In the genomic region with DNA sequence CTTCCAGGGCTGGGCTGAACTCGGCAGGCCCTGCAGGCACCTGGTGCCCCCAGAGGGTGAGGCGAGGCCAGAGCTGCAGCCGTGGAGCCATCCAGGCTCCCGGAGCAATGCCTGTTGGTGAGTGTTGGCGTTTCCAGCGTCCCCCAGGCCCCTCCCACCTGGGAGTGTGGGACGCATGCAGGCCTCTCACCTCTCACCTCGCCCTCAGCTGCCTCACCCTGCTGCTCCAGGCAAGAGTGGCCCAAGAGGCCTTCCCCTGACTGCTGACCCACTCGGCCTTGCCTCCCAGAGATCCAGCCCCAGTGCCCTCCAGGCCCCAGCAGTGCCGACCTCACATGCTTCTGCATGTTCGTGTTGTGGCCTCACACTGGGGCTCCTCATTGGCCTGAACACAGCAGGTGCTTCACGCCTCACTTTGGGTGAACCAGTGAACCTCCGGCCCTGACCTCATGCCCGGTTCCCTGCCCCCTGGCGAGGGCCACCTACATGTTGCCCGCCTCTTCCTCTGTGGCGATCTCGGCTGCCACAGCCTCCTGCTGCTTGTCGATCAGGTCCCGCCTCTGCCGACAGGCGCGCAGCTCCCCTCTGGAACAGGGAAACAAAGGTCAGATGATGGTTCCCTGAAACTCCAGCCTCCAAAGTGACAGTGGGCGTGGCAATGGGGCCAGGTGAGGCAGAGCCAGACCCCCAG, we compare ENCODE assay signal across 2 cellular contexts.
TF ChIP-seq lines count a peak whose summit lies in the region.

No MANE protein-coding gene starts in this region.

TF ChIP-seq in HepG2, 621 proteins besides CTCF, POLR2A, EP300 and RAD21 (continues in another document):
- TF ChIP-seq ZZZ3 (CRISPR knock-in tag; IDR thresholded peaks at IDR 0.05; ENCODE audit: borderline replicate concordance), result no peak
- TF ChIP-seq RORA (CRISPR knock-in tag; IDR thresholded peaks at IDR 0.05), result no peak
- TF ChIP-seq, protein P1, sequence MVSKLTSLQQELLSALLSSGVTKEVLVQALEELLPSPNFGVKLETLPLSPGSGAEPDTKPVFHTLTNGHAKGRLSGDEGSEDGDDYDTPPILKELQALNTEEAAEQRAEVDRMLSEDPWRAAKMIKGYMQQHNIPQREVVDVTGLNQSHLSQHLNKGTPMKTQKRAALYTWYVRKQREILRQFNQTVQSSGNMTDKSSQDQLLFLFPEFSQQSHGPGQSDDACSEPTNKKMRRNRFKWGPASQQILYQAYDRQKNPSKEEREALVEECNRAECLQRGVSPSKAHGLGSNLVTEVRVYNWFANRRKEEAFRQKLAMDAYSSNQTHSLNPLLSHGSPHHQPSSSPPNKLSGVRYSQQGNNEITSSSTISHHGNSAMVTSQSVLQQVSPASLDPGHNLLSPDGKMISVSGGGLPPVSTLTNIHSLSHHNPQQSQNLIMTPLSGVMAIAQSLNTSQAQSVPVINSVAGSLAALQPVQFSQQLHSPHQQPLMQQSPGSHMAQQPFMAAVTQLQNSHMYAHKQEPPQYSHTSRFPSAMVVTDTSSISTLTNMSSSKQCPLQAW (CRISPR knock-in tag; IDR thresholded peaks at IDR 0.05), result 0 out of 2 replicates have a peak, but pooled peaks have one; percentile 39
- no peak for TF ChIP-seq MAFF (IDR thresholded peaks at IDR 0.05; ENCODE audit: low read depth, low read length)
- no peak for TF ChIP-seq KDM4B (CRISPR knock-in tag; IDR thresholded peaks at IDR 0.05)
- no peak for TF ChIP-seq ZC3H4 (CRISPR knock-in tag; IDR thresholded peaks at IDR 0.05; ENCODE audit: borderline replicate concordance)
- TF ChIP-seq ZNF451 (CRISPR knock-in tag; IDR thresholded peaks at IDR 0.05), result peak; percentile 21; the same call in 1 of the 2 replicates
- peak; percentile 51; the same call in 1 of the 2 replicates for TF ChIP-seq PHF21A (CRISPR knock-in tag; IDR thresholded peaks at IDR 0.05)
- no peak for TF ChIP-seq ZNF83 (CRISPR knock-in tag; IDR thresholded peaks at IDR 0.05; ENCODE audit: borderline replicate concordance)
- no peak for TF ChIP-seq SSRP1 (CRISPR knock-in tag; IDR thresholded peaks at IDR 0.05)
- no peak for TF ChIP-seq ZSCAN30 (CRISPR knock-in tag; IDR thresholded peaks at IDR 0.05)
- TF ChIP-seq ZNF343 (CRISPR knock-in tag; IDR thresholded peaks at IDR 0.05), result peak; percentile 62; the same call in 1 of the 2 replicates
- TF ChIP-seq, protein P2, sequence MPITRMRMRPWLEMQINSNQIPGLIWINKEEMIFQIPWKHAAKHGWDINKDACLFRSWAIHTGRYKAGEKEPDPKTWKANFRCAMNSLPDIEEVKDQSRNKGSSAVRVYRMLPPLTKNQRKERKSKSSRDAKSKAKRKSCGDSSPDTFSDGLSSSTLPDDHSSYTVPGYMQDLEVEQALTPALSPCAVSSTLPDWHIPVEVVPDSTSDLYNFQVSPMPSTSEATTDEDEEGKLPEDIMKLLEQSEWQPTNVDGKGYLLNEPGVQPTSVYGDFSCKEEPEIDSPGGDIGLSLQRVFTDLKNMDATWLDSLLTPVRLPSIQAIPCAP (CRISPR knock-in tag; IDR thresholded peaks at IDR 0.05; ENCODE audit: low read depth), result no peak
- no peak for TF ChIP-seq RFXAP (CRISPR knock-in tag; IDR thresholded peaks at IDR 0.05; ENCODE audit: borderline replicate concordance)
- TF ChIP-seq ZNF777 (CRISPR knock-in tag; IDR thresholded peaks at IDR 0.05), result peak; percentile 30; the same call in 1 of the 2 replicates
- TF ChIP-seq ZNF569 (CRISPR knock-in tag; IDR thresholded peaks at IDR 0.05; ENCODE audit: borderline replicate concordance), result no peak
- no peak; the same call in 1 of the 2 replicates for TF ChIP-seq ZNF772 (CRISPR knock-in tag; IDR thresholded peaks at IDR 0.05)
- TF ChIP-seq ZNF616 (CRISPR knock-in tag; IDR thresholded peaks at IDR 0.05; ENCODE audit: low read depth), result 0 out of 2 replicates have a peak, but pooled peaks have one; percentile 29
- TF ChIP-seq ZNF230 (CRISPR knock-in tag; IDR thresholded peaks at IDR 0.05), result 0 out of 2 replicates have a peak, but pooled peaks have one; percentile 86
- TF ChIP-seq, protein P3, sequence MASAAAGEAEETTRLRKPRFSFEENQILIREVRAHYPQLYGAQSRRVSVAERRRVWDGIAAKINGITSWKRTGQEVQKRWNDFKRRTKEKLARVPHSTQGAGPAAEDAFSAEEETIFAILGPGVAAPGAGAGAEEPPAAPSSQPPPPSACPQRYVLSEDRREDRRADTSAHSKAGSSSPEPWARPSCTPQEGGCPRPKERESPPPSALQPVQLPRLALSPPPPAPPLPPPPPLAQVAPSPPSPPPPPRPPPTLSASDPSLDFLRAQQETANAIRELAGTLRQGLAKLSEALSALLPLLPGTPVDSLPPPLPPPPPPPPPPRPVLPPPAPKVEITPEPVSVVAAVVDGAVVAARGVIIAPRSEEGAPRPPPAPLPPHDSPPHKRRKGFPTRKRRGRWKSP (CRISPR knock-in tag; IDR thresholded peaks at IDR 0.05), result peak; percentile 31; the same call in 1 of the 2 replicates
- TF ChIP-seq SMAD1 (CRISPR knock-in tag; IDR thresholded peaks at IDR 0.05; ENCODE audit: borderline replicate concordance, low read depth), result peak; percentile 60; the same call in 1 of the 2 replicates
- TF ChIP-seq JDP2 (CRISPR knock-in tag; IDR thresholded peaks at IDR 0.05; ENCODE audit: borderline replicate concordance), result no peak
- no peak for TF ChIP-seq ZBTB20 (CRISPR knock-in tag; IDR thresholded peaks at IDR 0.05; ENCODE audit: borderline replicate concordance, low read depth)
- TF ChIP-seq ZNF572 (CRISPR knock-in tag; IDR thresholded peaks at IDR 0.05), result no peak
- TF ChIP-seq PAF1 (CRISPR knock-in tag; IDR thresholded peaks at IDR 0.05), result no peak
- TF ChIP-seq, protein P4, sequence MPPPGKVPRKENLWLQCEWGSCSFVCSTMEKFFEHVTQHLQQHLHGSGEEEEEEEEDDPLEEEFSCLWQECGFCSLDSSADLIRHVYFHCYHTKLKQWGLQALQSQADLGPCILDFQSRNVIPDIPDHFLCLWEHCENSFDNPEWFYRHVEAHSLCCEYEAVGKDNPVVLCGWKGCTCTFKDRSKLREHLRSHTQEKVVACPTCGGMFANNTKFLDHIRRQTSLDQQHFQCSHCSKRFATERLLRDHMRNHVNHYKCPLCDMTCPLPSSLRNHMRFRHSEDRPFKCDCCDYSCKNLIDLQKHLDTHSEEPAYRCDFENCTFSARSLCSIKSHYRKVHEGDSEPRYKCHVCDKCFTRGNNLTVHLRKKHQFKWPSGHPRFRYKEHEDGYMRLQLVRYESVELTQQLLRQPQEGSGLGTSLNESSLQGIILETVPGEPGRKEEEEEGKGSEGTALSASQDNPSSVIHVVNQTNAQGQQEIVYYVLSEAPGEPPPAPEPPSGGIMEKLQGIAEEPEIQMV (CRISPR knock-in tag; IDR thresholded peaks at IDR 0.05; ENCODE audit: low read depth), result 0 out of 2 replicates have a peak, but pooled peaks have one; percentile 68
- no peak for TF ChIP-seq YY1 (IDR thresholded peaks at IDR 0.05; ENCODE audit: insufficient read depth, insufficient replicate concordance, low read depth, low read length)

TF ChIP-seq in H1, 55 proteins besides CTCF, POLR2A, EP300 and RAD21:
- TF ChIP-seq CHD2 (IDR thresholded peaks at IDR 0.05; ENCODE audit: low read length), result no peak
- no peak for TF ChIP-seq RFX5 (IDR thresholded peaks at IDR 0.05; ENCODE audit: borderline replicate concordance, low read depth, low read length)
- no peak for TF ChIP-seq ZNF274 (IDR thresholded peaks at IDR 0.05; ENCODE audit: borderline replicate concordance, extremely low read depth, low read length)
- TF ChIP-seq GTF2F1 (IDR thresholded peaks at IDR 0.05; ENCODE audit: borderline replicate concordance, low read depth, low read length), result no peak
- TF ChIP-seq CBX8 (IDR thresholded peaks at IDR 0.05; ENCODE audit: borderline replicate concordance, low read depth, low read length), result no peak
- TF ChIP-seq JUND (IDR thresholded peaks at IDR 0.05; ENCODE audit: low read length), result no peak
- TF ChIP-seq, protein P5, sequence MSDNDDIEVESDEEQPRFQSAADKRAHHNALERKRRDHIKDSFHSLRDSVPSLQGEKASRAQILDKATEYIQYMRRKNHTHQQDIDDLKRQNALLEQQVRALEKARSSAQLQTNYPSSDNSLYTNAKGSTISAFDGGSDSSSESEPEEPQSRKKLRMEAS (IDR thresholded peaks at IDR 0.05), result no peak
